In the genomic region with DNA sequence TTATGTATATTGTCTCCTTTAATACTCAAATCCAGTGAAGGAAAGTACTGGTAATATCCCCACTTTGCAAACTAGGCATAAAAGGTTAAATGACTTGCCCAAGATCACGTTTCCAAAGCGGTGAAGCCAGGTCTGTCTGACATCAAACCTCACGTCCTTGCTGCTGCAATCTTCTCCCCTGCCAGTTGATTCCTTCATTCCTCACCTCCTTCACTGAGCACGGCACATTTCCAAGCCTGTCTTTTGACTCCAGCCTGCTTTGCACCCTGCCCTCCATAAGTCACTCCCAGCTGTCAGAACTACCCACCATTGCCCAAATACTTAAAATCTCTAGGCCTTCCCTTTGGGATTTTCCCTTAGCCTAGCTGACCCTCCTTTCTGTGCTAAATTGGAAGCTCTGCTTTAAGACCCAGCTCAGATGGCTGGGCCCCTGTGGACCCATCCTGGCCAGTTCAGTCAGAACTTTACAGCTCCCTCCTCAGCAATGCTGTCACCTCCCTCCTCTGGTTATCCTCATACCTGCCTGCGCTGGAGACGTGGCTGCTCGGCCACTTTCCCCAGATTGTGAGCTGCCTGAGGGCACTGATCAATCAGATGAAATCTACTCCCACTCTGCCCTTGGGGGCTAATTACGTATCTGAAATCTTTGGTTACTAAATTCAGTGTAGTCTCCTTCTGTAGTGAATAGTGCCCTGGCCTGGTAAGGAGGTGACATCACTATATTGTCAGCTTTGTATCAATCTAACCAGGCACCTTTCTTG, we compare ENCODE assay signal across 15 cellular contexts.
"Had no signal": no experiment of that assay in that cellular context is flagged by ENCODE, and none has a peak within 500 bp of the region (broad histone marks: within the 10 kb centered on the region; RNA-seq: fewer than 3 reads in every experiment).

No MANE protein-coding gene starts in this region.

- H3K9me3 Mint-ChIP-seq: activated CD4-positive, alpha-beta T cell treated with anti-CD3 and anti-CD28 coated beads, Interleukin-2, amount 10 ng/mL, durations not matched to agents 24 days and 14 days had no signal

- H3K4me3 ChIP-seq: ascending aorta, breast epithelium, gastrocnemius medialis, lung, right atrium auricular region, stomach, thoracic aorta had no signal

- ATAC-seq: activated CD8-positive, alpha-beta T cell treated with anti-CD3 and anti-CD28 coated beads, Interleukin-2, amount 10 ng/mL, durations not matched to agents 7 days and 5 days; gastrocnemius medialis had no signal

- H3K27me3 Mint-ChIP-seq: activated CD4-positive, alpha-beta T cell treated with anti-CD3 and anti-CD28 coated beads, Interleukin-2, amount 10 ng/mL, durations not matched to agents 24 days and 14 days; naive B cell; progenitor cell of endocrine pancreas had no signal

- H3K9me3 ChIP-seq: ascending aorta, breast epithelium, gastrocnemius medialis, right atrium auricular region, stomach, thoracic aorta had no signal

- H3K4me1 Mint-ChIP-seq: activated CD4-positive, alpha-beta T cell treated with anti-CD3 and anti-CD28 coated beads, Interleukin-2, amount 10 ng/mL, durations not matched to agents 24 days and 14 days had no signal

- H3K27me3 ChIP-seq: ascending aorta, breast epithelium, gastrocnemius medialis, right atrium auricular region, stomach had no signal

- H3K4me1 ChIP-seq: ascending aorta, breast epithelium, gastrocnemius medialis, right atrium auricular region had no signal

- DNase-seq: activated CD4-positive, alpha-beta T cell treated with anti-CD3 and anti-CD28 coated beads, Interleukin-2, amount 10 ng/mL, durations not matched to agents 24 days and 14 days; activated CD4-positive, CD25-positive, alpha-beta regulatory T cell; activated CD8-positive, alpha-beta memory T cell treated with anti-CD3 and anti-CD28 coated beads, Interleukin-2, amount 50 U/mL, for 48 hours; activated CD8-positive, alpha-beta T cell treated with anti-CD3 and anti-CD28 coated beads, Interleukin-2, amount 10 ng/mL, durations not matched to agents 7 days and 5 days; gastrocnemius medialis; naive B cell; nucleus accumbens; small intestine; stomach had no signal

- H3K4me3 Mint-ChIP-seq: activated CD4-positive, alpha-beta T cell treated with anti-CD3 and anti-CD28 coated beads, Interleukin-2, amount 10 ng/mL, durations not matched to agents 24 days and 14 days; activated CD8-positive, alpha-beta T cell treated with anti-CD3 and anti-CD28 coated beads, Interleukin-2, amount 10 ng/mL, durations not matched to agents 7 days and 5 days; naive B cell had no signal

- H3K27ac ChIP-seq: ascending aorta, breast epithelium, gastrocnemius medialis, right atrium auricular region, stomach, thoracic aorta had no signal

- H3K36me3 ChIP-seq: ascending aorta, breast epithelium, gastrocnemius medialis, right atrium auricular region, thoracic aorta had no signal

- H3K27ac Mint-ChIP-seq: activated CD4-positive, alpha-beta T cell treated with anti-CD3 and anti-CD28 coated beads, Interleukin-2, amount 10 ng/mL, durations not matched to agents 24 days and 14 days; activated CD8-positive, alpha-beta T cell treated with anti-CD3 and anti-CD28 coated beads, Interleukin-2, amount 10 ng/mL, durations not matched to agents 7 days and 5 days; progenitor cell of endocrine pancreas had no signal
